ENCODE assay signal across 21 cellular contexts in genomic region chr3:150754896-150755295, GRCh38. TPM values are rescaled to one million over a fixed set of nuclear protein-coding genes. Genes with fewer than 3 reads are reported as not detected.
DNase-seq lines count a peak whose midpoint lies in the region; ATAC-seq and TF ChIP-seq lines count a peak whose summit lies in the region.
"Had no signal": no experiment of that assay in that cellular context is flagged by ENCODE, and none has a peak within 500 bp of the region (broad histone marks: within the 10 kb centered on the region; RNA-seq: fewer than 3 reads in every experiment).

No MANE protein-coding gene starts in this region.

- H3K27me3 Mint-ChIP-seq in activated CD4-positive, alpha-beta T cell treated with anti-CD3 and anti-CD28 coated beads for 36 hours, result no peaks in the 10 kb centered on the region
- H3K27me3 Mint-ChIP-seq in activated naive CD4-positive, alpha-beta T cell treated with anti-CD3 and anti-CD28 coated beads, Interleukin-2, amount 50 U/mL, for 24 hours, result no peaks in the 10 kb centered on the region
- H3K27me3 Mint-ChIP-seq: CD4-positive, alpha-beta memory T cell had no signal

- peaks cover 88% of the 10 kb centered on the region for H3K4me1 Mint-ChIP-seq in activated CD4-positive, alpha-beta T cell treated with anti-CD3 and anti-CD28 coated beads for 36 hours
- peaks cover 89% of the 10 kb centered on the region for H3K4me1 Mint-ChIP-seq in activated naive CD4-positive, alpha-beta T cell treated with anti-CD3 and anti-CD28 coated beads, Interleukin-2, amount 50 U/mL, for 24 hours

- H3K9ac ChIP-seq in GM23248, result no peak overlapping the region

- peaks cover 100% of the 10 kb centered on the region for H3K79me2 ChIP-seq in GM23248 (ENCODE audit: insufficient read depth)

- intact Hi-C loops in activated CD4-positive, alpha-beta T cell treated with anti-CD3 and anti-CD28 coated beads for 36 hours (cut with DNase I, micrococcal nuclease), result no loop called here
- intact Hi-C loops in vagina (cut with DNase I), result no loop called here

- no peak overlapping the region for H3K4me2 ChIP-seq in GM23248 (ENCODE audit: unreplicated experiment)

- H3K4me3 ChIP-seq in vagina (no peak overlapping the region), GM23248 (no peak overlapping the region)
- H3K4me3 ChIP-seq: K562 had no signal

- H3K36me3 Mint-ChIP-seq in activated CD4-positive, alpha-beta T cell treated with anti-CD3 and anti-CD28 coated beads for 36 hours (ENCODE audit: low read depth), result peaks cover 88% of the 10 kb centered on the region
- peaks cover 49% of the 10 kb centered on the region for H3K36me3 Mint-ChIP-seq in activated naive CD4-positive, alpha-beta T cell treated with anti-CD3 and anti-CD28 coated beads, Interleukin-2, amount 50 U/mL, for 24 hours

- no peak overlapping the region for H2AFZ ChIP-seq in GM23248

- no peaks in the 10 kb centered on the region for H3K9me3 Mint-ChIP-seq in activated CD4-positive, alpha-beta T cell treated with anti-CD3 and anti-CD28 coated beads for 36 hours (ENCODE audit: low read depth)
- H3K9me3 Mint-ChIP-seq in activated naive CD4-positive, alpha-beta T cell treated with anti-CD3 and anti-CD28 coated beads, Interleukin-2, amount 50 U/mL, for 24 hours, result no peaks in the 10 kb centered on the region
- H3K9me3 Mint-ChIP-seq: CD4-positive, alpha-beta memory T cell had no signal

- POLR2A ChIA-PET in activated CD4-positive, alpha-beta T cell treated with anti-CD3 and anti-CD28 coated beads for 36 hours (lab: Charles Lee), result no interaction called here

- CTCF ChIA-PET in activated CD4-positive, alpha-beta T cell treated with anti-CD3 and anti-CD28 coated beads for 36 hours (lab: Charles Lee), result interaction anchor here (0.8 to 2.2 kb wide), 3 partner anchors 9 to 33 kb away, joined by 3 to 8 read pairs (median 5); no protein-coding TSS in a partner anchor

- H4K20me1 ChIP-seq in GM23248 (ENCODE audit: insufficient read depth), result peaks cover 7% of the 10 kb centered on the region; the same call in 1 of the 2 replicates

- peaks cover 100% of the 10 kb centered on the region for H3K4me1 ChIP-seq in vagina
- peaks cover 36% of the 10 kb centered on the region for H3K4me1 ChIP-seq in GM23248 (ENCODE audit: insufficient read depth)

- H3K9me2 ChIP-seq in GM23248 (ENCODE audit: insufficient read depth), result no peaks in the 10 kb centered on the region

- no peak for DNase-seq in activated CD4-positive, alpha-beta T cell treated with anti-CD3 and anti-CD28 coated beads for 36 hours
- no peak for DNase-seq in activated CD4-positive, alpha-beta T cell treated with anti-CD3 and anti-CD28 coated beads for 4 hours
- DNase-seq in activated naive CD4-positive, alpha-beta T cell treated with Interleukin-2 at 50 U/mL for 16 hours, result no peak
- DNase-seq in epithelial cell of prostate (ENCODE audit: low read depth, low spot score) (no peak), vagina (ENCODE audit: extremely low spot score in 2 of 2) (no peak), GM23248 (no peak)
- no peak for DNase-seq in effector CD8-positive, alpha-beta T cell (lab: John Stamatoyannopoulos, UW)
- DNase-seq: Calu3; CD4-positive, alpha-beta memory T cell; DMS53; NCI-H1436; NCI-H2029; NCI-H2171; NCI-H446 treated with DMSO at 0.1 percent for 48 hours; OCI-M1 had no signal

- H3K27ac ChIP-seq in epithelial cell of prostate, result peak overlapping the region; percentile 48
- peak overlapping the region; percentile 10 for H3K27ac ChIP-seq in vagina
- H3K27ac ChIP-seq in GM23248, result no peak overlapping the region
- H3K27ac ChIP-seq: HL-60, RWPE1 had no signal

- no peak for TF ChIP-seq POLR2A in vagina (IDR thresholded peaks at IDR 0.05)

- in situ Hi-C loops in GM23248 (cut with MboI), result no loop called here

- ATAC-seq in activated CD4-positive, alpha-beta T cell treated with anti-CD3 and anti-CD28 coated beads for 36 hours, result no peak
- ATAC-seq: K562 had no signal

- H3K9me3 ChIP-seq in vagina, result no peaks in the 10 kb centered on the region
- H3K9me3 ChIP-seq in GM23248 (ENCODE audit: low read depth), result no peaks in the 10 kb centered on the region

- H3K27me3 ChIP-seq in vagina, result no peaks in the 10 kb centered on the region
- no peaks in the 10 kb centered on the region for H3K27me3 ChIP-seq in GM23248 (replicated peaks; ENCODE audit: insufficient read depth)

- H3F3A ChIP-seq in GM23248 (ENCODE audit: insufficient read depth), result peaks cover 9% of the 10 kb centered on the region; the same call in 1 of the 2 replicates

- H3K27ac Mint-ChIP-seq in activated CD4-positive, alpha-beta T cell treated with anti-CD3 and anti-CD28 coated beads for 36 hours, result peak overlapping the region; percentile 75
- no peak overlapping the region for H3K27ac Mint-ChIP-seq in activated naive CD4-positive, alpha-beta T cell treated with anti-CD3 and anti-CD28 coated beads, Interleukin-2, amount 50 U/mL, for 24 hours

- TF ChIP-seq CTCF in vagina (IDR thresholded peaks at IDR 0.05), result no peak

- 99 to 100% methylated on average over 3 of the region's 3 CpGs for WGBS in GM23248 (ENCODE audit: low coverage in 1 of 2, low lambda C conversion rate in 2 of 2, missing lambda C conversion rate in 2 of 2), 2 experiments

- H3K36me3 ChIP-seq in vagina (no peaks in the 10 kb centered on the region), GM23248 (ENCODE audit: low read depth) (no peaks in the 10 kb centered on the region; the same call in 1 of the 2 replicates)

- H3K4me3 Mint-ChIP-seq in activated CD4-positive, alpha-beta T cell treated with anti-CD3 and anti-CD28 coated beads for 36 hours, result no peak overlapping the region
- H3K4me3 Mint-ChIP-seq in activated naive CD4-positive, alpha-beta T cell treated with anti-CD3 and anti-CD28 coated beads, Interleukin-2, amount 50 U/mL, for 24 hours, result peak overlapping the region; percentile 49

RNA-seq across cellular contexts. Expression of gene SIAH2, which starts 8.1 kb away (rescaled TPM):
- 100 to 1,000 TPM in 1 of 2 experiments, 10 to 100 TPM in 1; 85.7 to 154 TPM for total RNA-seq in activated CD4-positive, alpha-beta T cell treated with anti-CD3 and anti-CD28 coated beads for 36 hours
- total RNA-seq in vagina, result 71.0 TPM
- total RNA-seq in GM23248 (2014; rRNA removed; shearing (Covaris generic)), result 37.4 and 84.7 TPM in 2 replicates
- 27.2 and 29.3 TPM in 2 replicates for polyA plus RNA-seq in GM23248 (2016; fragmentation: Nextera tagmentation; extraction: Ambion mirVana)

RNA-seq across cellular contexts. Expression of gene ERICH6, which starts 51.2 kb away (rescaled TPM):
- total RNA-seq in activated CD4-positive, alpha-beta T cell treated with anti-CD3 and anti-CD28 coated beads for 36 hours, result under 1 TPM in 1 of 2 experiments, not detected in 1; 0.58 TPM
- total RNA-seq in vagina, result not detected
- not detected in 2 replicates for total RNA-seq in GM23248 (2014; rRNA removed; shearing (Covaris generic))
- 0.13 TPM in 1 of 2 replicates, not detected in the other for polyA plus RNA-seq in GM23248 (2016; fragmentation: Nextera tagmentation; extraction: Ambion mirVana)
- total RNA-seq: A172; Calu3; CD4-positive, alpha-beta memory T cell; K562 had no signal
- polyA plus RNA-seq: BJ, K562 had no signal
